Comparison of ENCODE assay signal across 26 cellular contexts in the genomic region with DNA sequence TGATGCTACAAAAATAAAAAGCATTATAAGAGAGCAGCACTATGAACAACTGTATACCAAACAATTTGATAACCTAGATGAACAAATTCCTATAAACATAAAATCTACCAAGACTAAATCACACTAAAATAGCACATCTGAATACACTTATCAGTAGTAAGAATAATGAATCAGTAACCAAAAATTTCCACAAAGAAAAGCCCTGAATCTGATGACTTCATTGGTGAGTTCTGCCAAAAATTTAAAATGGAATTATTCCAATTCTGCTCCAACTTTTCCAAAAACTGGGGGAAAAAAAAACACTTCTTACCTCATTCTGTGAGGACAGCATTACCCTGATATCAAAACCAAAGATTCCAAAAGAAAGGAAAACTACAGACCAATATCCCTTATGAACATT.
DNase-seq lines count a peak whose midpoint lies in the region; ATAC-seq and TF ChIP-seq lines count a peak whose summit lies in the region.
"Had no signal": no experiment of that assay in that cellular context is flagged by ENCODE, and none has a peak within 500 bp of the region (broad histone marks: within the 10 kb centered on the region; RNA-seq: fewer than 3 reads in every experiment).

No MANE protein-coding gene starts in this region.

- no peak overlapping the region for H3K27ac ChIP-seq in thoracic aorta
- H3K27ac ChIP-seq: left ventricle myocardium inferior, right atrium auricular region, spleen, vagina, VCaP had no signal

- H3K27me3 ChIP-seq in adipocyte (replicated peaks; ENCODE audit: control insufficient read depth, insufficient read depth, low read length) = no peaks in the 10 kb centered on the region
- H3K27me3 ChIP-seq in thoracic aorta (replicated peaks; ENCODE audit: insufficient read depth) = no peaks in the 10 kb centered on the region
- H3K27me3 ChIP-seq: right atrium auricular region, spleen, vagina had no signal

- no peaks in the 10 kb centered on the region for H3K36me3 ChIP-seq in adipocyte (ENCODE audit: control insufficient read depth, insufficient read depth, low read length, severe bottlenecking)
- H3K36me3 ChIP-seq in thoracic aorta = no peaks in the 10 kb centered on the region
- H3K36me3 ChIP-seq: left ventricle myocardium inferior, right atrium auricular region, spleen, vagina had no signal

- TF ChIP-seq CTCF in thoracic aorta (IDR thresholded peaks at IDR 0.05) = no peak

- peak; percentile 27 for DNase-seq in GM03348 (ENCODE audit: low spot score)
- peak; percentile 40 for DNase-seq in adipocyte (ENCODE audit: low read depth)
- peak; percentile 91 for DNase-seq in fibroblast of peridontal ligament (ENCODE audit: extremely low read depth)
- no peak for DNase-seq in thoracic aorta (ENCODE audit: low spot score)
- DNase-seq in GM19240 (ENCODE audit: insufficient read length, low spot score) = no peak
- DNase-seq in HK-2 (ENCODE audit: unreplicated experiment) = no peak
- DNase-seq: activated CD4-positive, alpha-beta T cell treated with anti-CD3 and anti-CD28 coated beads for 48 hours; activated naive CD4-positive, alpha-beta T cell treated with anti-CD3 and anti-CD28 coated beads for 36 hours; activated T-cell treated with anti-CD3 and anti-CD28 coated beads, Interleukin-2, amount 50 U/mL, for 72 hours; CD8-positive, alpha-beta T cell; hippocampal formation; immature natural killer cell; Karpas-422; left ventricle myocardium inferior; midbrain; natural killer cell; NCI-H1048; NCI-H187 treated with DMSO at 0.1 percent for 48 hours; NCI-H748 treated with DMSO at 0.1 percent for 48 hours; spleen; stimulated activated CD4-positive, alpha-beta T cell treated with anti-CD3 and anti-CD28 coated beads, Interleukin-4, amount 100 ng/mL, for 1 hour; stimulated activated naive B cell treated with anti-CD40 and anti-IgM and Interleukin-4, amounts not matched to agents 10 μg/mL and 1 μg/mL and 100 μg/mL, for 72 hours had no signal

- H3K9me3 ChIP-seq in adipocyte (ENCODE audit: control insufficient read depth, low read length) (peaks cover 5% of the 10 kb centered on the region), thoracic aorta (peaks cover 3% of the 10 kb centered on the region)
- H3K9me3 ChIP-seq: vagina had no signal

- H3K4me3 ChIP-seq in adipocyte (ENCODE audit: low read length) (no peak overlapping the region), thoracic aorta (no peak overlapping the region)
- H3K4me3 ChIP-seq: left ventricle myocardium inferior, right atrium auricular region, spleen, vagina had no signal

- no peak overlapping the region for H3K9ac ChIP-seq in adipocyte (ENCODE audit: low read length)

- peaks cover 15% of the 10 kb centered on the region for H3K4me1 ChIP-seq in adipocyte (ENCODE audit: control insufficient read depth, insufficient read depth, low read length)
- H3K4me1 ChIP-seq in thoracic aorta (ENCODE audit: control insufficient read depth in 1 of 2, low read depth in 2 of 2) = peaks cover 6 to 22% of the 10 kb centered on the region in 2 donors
- H3K4me1 ChIP-seq: left ventricle myocardium inferior, spleen had no signal

- ATAC-seq in thoracic aorta (ENCODE audit: insufficient number of reproducible peaks, low FRiP score, low read depth) (peak; percentile 65), GM21737 (IDR thresholded peaks at IDR 0.05; ENCODE audit: unreplicated experiment) (no peak)
- ATAC-seq: activated T-cell treated with anti-CD3 and anti-CD28 coated beads, Interleukin-2, amount 50 U/mL, for 72 hours; CD8-positive, alpha-beta T cell; natural killer cell; stimulated activated naive B cell treated with anti-CD40 and anti-IgM and Interleukin-4, amounts not matched to agents 10 μg/mL and 1 μg/mL and 100 μg/mL, for 72 hours had no signal

Comparison
In these comparisons a context has a peak if more than half of its experiments do, and no peak if none do; other contexts are left out.
1. DNase-seq: peak in GM03348 (single experiment), adipocyte (single experiment) and fibroblast of peridontal ligament (single experiment); none in thoracic aorta (single experiment), GM19240 (single experiment) and HK-2 (single experiment).